In the genomic region with DNA sequence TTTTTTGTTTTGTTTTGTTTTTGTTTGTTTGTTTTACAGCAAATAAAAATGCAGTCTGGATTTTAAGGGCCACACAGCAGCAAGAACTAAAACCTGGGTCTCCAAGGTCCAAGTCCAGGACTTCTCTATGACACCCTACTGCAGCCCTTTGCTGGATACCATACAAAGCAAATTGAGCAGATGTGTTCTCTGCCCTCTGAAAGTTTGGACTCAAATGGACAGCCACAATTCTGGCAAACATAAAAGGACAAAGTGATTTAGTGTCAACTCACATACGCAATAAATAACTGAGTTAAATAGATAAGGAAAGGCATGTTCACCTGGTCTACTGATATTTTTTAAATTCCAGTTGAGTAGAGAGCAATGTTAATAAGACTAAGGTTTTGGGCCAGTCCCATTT, we compare ENCODE assay signal across 28 cellular contexts.
"Had no signal": no experiment of that assay in that cellular context is flagged by ENCODE, and none has a peak within 500 bp of the region (broad histone marks: within the 10 kb centered on the region; RNA-seq: fewer than 3 reads in every experiment).

No MANE protein-coding gene starts in this region.

- H3K27me3 ChIP-seq: adrenal gland, body of pancreas, colonic mucosa, esophagus squamous epithelium, gastroesophageal sphincter, heart right ventricle had no signal

- H3K9me3 ChIP-seq: adrenal gland, body of pancreas, colonic mucosa, esophagus squamous epithelium, gastroesophageal sphincter, heart right ventricle had no signal

- H3K36me3 Mint-ChIP-seq: activated naive CD8-positive, alpha-beta T cell treated with anti-CD3 and anti-CD28 coated beads for 36 hours; WTC11 had no signal

- H3K27ac Mint-ChIP-seq: activated CD4-positive, alpha-beta T cell treated with anti-CD3 and anti-CD28 coated beads, Interleukin-2, amount 10 ng/mL, durations not matched to agents 7 days and 5 days; activated CD8-positive, alpha-beta T cell treated with anti-CD3 and anti-CD28 coated beads for 36 hours; activated naive CD4-positive, alpha-beta T cell treated with anti-CD3 and anti-CD28 coated beads for 36 hours; activated naive CD4-positive, alpha-beta T cell treated with anti-CD3 and anti-CD28 coated beads, Interleukin-2, amount 50 U/mL, for 24 hours; activated naive CD8-positive, alpha-beta T cell treated with anti-CD3 and anti-CD28 coated beads for 36 hours; activated naive CD8-positive, alpha-beta T cell treated with anti-CD3 and anti-CD28 coated beads, Interleukin-2, amount 50 U/mL, for 24 hours; activated T-helper 17 cell treated with anti-CD3 and anti-CD28 coated beads, Interleukin-2, amount 50 U/mL, for 72 hours; WTC11 had no signal

- H3K4me1 ChIP-seq: adrenal gland, body of pancreas, colonic mucosa, gastroesophageal sphincter, heart right ventricle had no signal

- H3K4me3 Mint-ChIP-seq: activated CD4-positive, alpha-beta T cell treated with anti-CD3 and anti-CD28 coated beads, Interleukin-2, amount 10 ng/mL, durations not matched to agents 7 days and 5 days; activated CD8-positive, alpha-beta T cell treated with anti-CD3 and anti-CD28 coated beads for 36 hours; activated naive CD4-positive, alpha-beta T cell treated with anti-CD3 and anti-CD28 coated beads for 36 hours; activated naive CD4-positive, alpha-beta T cell treated with anti-CD3 and anti-CD28 coated beads, Interleukin-2, amount 50 U/mL, for 24 hours; activated naive CD8-positive, alpha-beta T cell treated with anti-CD3 and anti-CD28 coated beads for 36 hours; activated naive CD8-positive, alpha-beta T cell treated with anti-CD3 and anti-CD28 coated beads, Interleukin-2, amount 50 U/mL, for 24 hours; activated T-cell treated with anti-CD3 and anti-CD28 coated beads, Interleukin-2, amount 50 U/mL, for 4 hours; activated T-helper 17 cell treated with anti-CD3 and anti-CD28 coated beads, Interleukin-2, amount 50 U/mL, for 72 hours; WTC11 had no signal

- FAIRE-seq: endometrium had no signal

- H3K27me3 Mint-ChIP-seq: activated CD4-positive, alpha-beta T cell treated with anti-CD3 and anti-CD28 coated beads, Interleukin-2, amount 10 ng/mL, durations not matched to agents 7 days and 5 days; activated CD8-positive, alpha-beta T cell treated with anti-CD3 and anti-CD28 coated beads for 36 hours; activated naive CD4-positive, alpha-beta T cell treated with anti-CD3 and anti-CD28 coated beads, Interleukin-2, amount 50 U/mL, for 24 hours; activated naive CD8-positive, alpha-beta T cell treated with anti-CD3 and anti-CD28 coated beads for 36 hours; activated naive CD8-positive, alpha-beta T cell treated with anti-CD3 and anti-CD28 coated beads, Interleukin-2, amount 50 U/mL, for 24 hours; activated T-helper 17 cell treated with anti-CD3 and anti-CD28 coated beads, Interleukin-2, amount 50 U/mL, for 72 hours had no signal

- H3K27ac ChIP-seq: adrenal gland, body of pancreas, colonic mucosa, epithelial cell of prostate, esophagus squamous epithelium, gastroesophageal sphincter, heart right ventricle had no signal

- H3K4me3 ChIP-seq: adrenal gland, body of pancreas, colonic mucosa, esophagus squamous epithelium, gastroesophageal sphincter, heart right ventricle had no signal

- H3K36me3 ChIP-seq: adrenal gland, colonic mucosa, esophagus squamous epithelium, gastroesophageal sphincter, heart right ventricle had no signal

- H3K9me3 Mint-ChIP-seq: activated CD4-positive, alpha-beta T cell treated with anti-CD3 and anti-CD28 coated beads, Interleukin-2, amount 10 ng/mL, durations not matched to agents 7 days and 5 days; activated CD8-positive, alpha-beta T cell treated with anti-CD3 and anti-CD28 coated beads for 36 hours; activated naive CD4-positive, alpha-beta T cell treated with anti-CD3 and anti-CD28 coated beads for 36 hours; activated naive CD4-positive, alpha-beta T cell treated with anti-CD3 and anti-CD28 coated beads, Interleukin-2, amount 50 U/mL, for 24 hours; activated naive CD8-positive, alpha-beta T cell treated with anti-CD3 and anti-CD28 coated beads for 36 hours; activated naive CD8-positive, alpha-beta T cell treated with anti-CD3 and anti-CD28 coated beads, Interleukin-2, amount 50 U/mL, for 24 hours; activated T-cell treated with anti-CD3 and anti-CD28 coated beads, Interleukin-2, amount 50 U/mL, for 4 hours; activated T-helper 17 cell treated with anti-CD3 and anti-CD28 coated beads, Interleukin-2, amount 50 U/mL, for 72 hours; WTC11 had no signal

- ATAC-seq: activated CD8-positive, alpha-beta T cell treated with anti-CD3 and anti-CD28 coated beads for 36 hours; activated naive CD8-positive, alpha-beta T cell treated with anti-CD3 and anti-CD28 coated beads, Interleukin-2, amount 50 U/mL, for 24 hours; activated T-cell treated with anti-CD3 and anti-CD28 coated beads, Interleukin-2, amount 50 U/mL, for 4 hours; activated T-helper 17 cell treated with anti-CD3 and anti-CD28 coated beads, Interleukin-2, amount 50 U/mL, for 72 hours; body of pancreas; gastroesophageal sphincter; heart right ventricle; WTC11 had no signal

- DNase-seq: activated CD4-positive, alpha-beta T cell treated with anti-CD3 and anti-CD28 coated beads for 1 hour; activated CD4-positive, alpha-beta T cell treated with anti-CD3 and anti-CD28 coated beads for 4 hours; activated CD4-positive, alpha-beta T cell treated with anti-CD3 and anti-CD28 coated beads, Interleukin-2, amount 10 ng/mL, durations not matched to agents 7 days and 5 days; activated CD4-positive, alpha-beta T cell treated with anti-CD3 and anti-CD28 coated beads, Interleukin-2, amount 50 U/mL, for 4 hours; activated CD8-positive, alpha-beta memory T cell treated with anti-CD3 and anti-CD28 coated beads for 24 hours; activated CD8-positive, alpha-beta T cell treated with anti-CD3 and anti-CD28 coated beads for 36 hours; activated naive CD4-positive, alpha-beta T cell treated with anti-CD3 and anti-CD28 coated beads for 36 hours; activated naive CD8-positive, alpha-beta T cell treated with anti-CD3 and anti-CD28 coated beads for 36 hours; activated naive CD8-positive, alpha-beta T cell treated with anti-CD3 and anti-CD28 coated beads, Interleukin-2, amount 50 U/mL, for 24 hours; activated T-cell treated with anti-CD3 and anti-CD28 coated beads, Interleukin-2, amount 50 U/mL, for 4 hours; adrenal gland; amygdala; aorta; body of pancreas; caudate nucleus; cerebellar nuclear complex; colonic mucosa; effector CD8-positive, alpha-beta T cell; esophagus squamous epithelium; foreskin melanocyte; heart right ventricle; T-helper 2 cell had no signal
